Comparison of ENCODE assay signal across 15 cellular contexts in genomic region chr14:100424504-100425453, GRCh38. TPM values are rescaled to one million over a fixed set of nuclear protein-coding genes. Genes with fewer than 3 reads are reported as not detected.
DNase-seq lines count a peak whose midpoint lies in the region; ATAC-seq and TF ChIP-seq lines count a peak whose summit lies in the region.
"Had no signal": no experiment of that assay in that cellular context is flagged by ENCODE, and none has a peak within 500 bp of the region (broad histone marks: within the 10 kb centered on the region; RNA-seq: fewer than 3 reads in every experiment).

No MANE protein-coding gene starts in this region.

- H3K4me1 Mint-ChIP-seq in activated CD4-positive, alpha-beta T cell treated with anti-CD3 and anti-CD28 coated beads, Interleukin-2, amount 10 ng/mL, durations not matched to agents 7 days and 5 days: peaks cover 15% of the 10 kb centered on the region
- H3K4me1 Mint-ChIP-seq in activated T-helper 17 cell treated with anti-CD3 and anti-CD28 coated beads, Interleukin-2, amount 50 U/mL, for 72 hours: peaks cover 14% of the 10 kb centered on the region
- peaks cover 15% of the 10 kb centered on the region for H3K4me1 Mint-ChIP-seq in neural crest cell

- H3K4me3 Mint-ChIP-seq in activated CD4-positive, alpha-beta T cell treated with anti-CD3 and anti-CD28 coated beads, Interleukin-2, amount 10 ng/mL, durations not matched to agents 7 days and 5 days: no peak overlapping the region
- H3K4me3 Mint-ChIP-seq in activated T-helper 17 cell treated with anti-CD3 and anti-CD28 coated beads, Interleukin-2, amount 50 U/mL, for 72 hours: no peak overlapping the region
- no peak overlapping the region for H3K4me3 Mint-ChIP-seq in neural crest cell

- peak overlapping the region; percentile 26 for H3K27ac Mint-ChIP-seq in activated CD4-positive, alpha-beta T cell treated with anti-CD3 and anti-CD28 coated beads, Interleukin-2, amount 10 ng/mL, durations not matched to agents 7 days and 5 days
- H3K27ac Mint-ChIP-seq in activated T-helper 17 cell treated with anti-CD3 and anti-CD28 coated beads, Interleukin-2, amount 50 U/mL, for 72 hours: peak overlapping the region; percentile 79
- peak overlapping the region; percentile 60 for H3K27ac Mint-ChIP-seq in neural crest cell (ENCODE audit: unreplicated experiment)

- CTCF ChIA-PET in activated CD4-positive, alpha-beta T cell treated with anti-CD3 and anti-CD28 coated beads, Interleukin-2, amount 10 ng/mL, durations not matched to agents 7 days and 5 days (lab: Charles Lee): interaction anchor here (0.7 to 2.3 kb wide), 7 partner anchors 11 to 221 kb away, joined by 3 to 7 read pairs (median 4); no protein-coding TSS in a partner anchor

- no peaks in the 10 kb centered on the region for H3K36me3 Mint-ChIP-seq in activated CD4-positive, alpha-beta T cell treated with anti-CD3 and anti-CD28 coated beads, Interleukin-2, amount 10 ng/mL, durations not matched to agents 7 days and 5 days (ENCODE audit: low read depth)
- H3K36me3 Mint-ChIP-seq in activated T-helper 17 cell treated with anti-CD3 and anti-CD28 coated beads, Interleukin-2, amount 50 U/mL, for 72 hours (ENCODE audit: low read depth): no peaks in the 10 kb centered on the region
- H3K36me3 Mint-ChIP-seq in neural crest cell (ENCODE audit: low read depth): no peaks in the 10 kb centered on the region

- no peak for ATAC-seq in activated T-helper 17 cell treated with anti-CD3 and anti-CD28 coated beads, Interleukin-2, amount 50 U/mL, for 72 hours (replicated peaks)
- no peak for ATAC-seq in HG02642 (IDR thresholded peaks at IDR 0.05; ENCODE audit: poor library complexity, unreplicated experiment)
- no peak for ATAC-seq in HG02852 (IDR thresholded peaks at IDR 0.05; ENCODE audit: unreplicated experiment)
- ATAC-seq: gastrocnemius medialis had no signal

- no peaks in the 10 kb centered on the region for H3K27me3 Mint-ChIP-seq in activated CD4-positive, alpha-beta T cell treated with anti-CD3 and anti-CD28 coated beads, Interleukin-2, amount 10 ng/mL, durations not matched to agents 7 days and 5 days
- no peaks in the 10 kb centered on the region for H3K27me3 Mint-ChIP-seq in activated T-helper 17 cell treated with anti-CD3 and anti-CD28 coated beads, Interleukin-2, amount 50 U/mL, for 72 hours
- H3K27me3 Mint-ChIP-seq in neural crest cell (ENCODE audit: low read depth): no peaks in the 10 kb centered on the region

- TF ChIP-seq CTCF in neural crest cell (conservative IDR thresholded peaks at IDR 0.05): no peak

- DNase-seq in activated CD4-positive, alpha-beta T cell treated with anti-CD3 and anti-CD28 coated beads, Interleukin-2, amount 10 ng/mL, durations not matched to agents 7 days and 5 days: no peak
- no peak for DNase-seq in activated CD4-positive, alpha-beta T cell treated with anti-CD3 and anti-CD28 coated beads for 1 hour
- DNase-seq in HT1080 (ENCODE audit: low read depth) (peak; percentile 34), neural crest cell (ENCODE audit: low read depth, low spot score) (no peak), HuH-7 (ENCODE audit: low spot score) (no peak)
- DNase-seq: amygdala; EL; gastrocnemius medialis; left cardiac atrium; NCI-H1105; NCI-H524 treated with DMSO at 0.1 percent for 48 hours; stimulated activated CD4-positive, alpha-beta T cell treated with anti-CD3 and anti-CD28 coated beads, Interleukin-12 subunit alpha, Interleukin-12 subunit beta, amount 100 ng/mL, for 4 hours had no signal

- POLR2A ChIA-PET in activated CD4-positive, alpha-beta T cell treated with anti-CD3 and anti-CD28 coated beads, Interleukin-2, amount 10 ng/mL, durations not matched to agents 7 days and 5 days (lab: Charles Lee): no interaction called here

- H3K9me3 Mint-ChIP-seq in activated CD4-positive, alpha-beta T cell treated with anti-CD3 and anti-CD28 coated beads, Interleukin-2, amount 10 ng/mL, durations not matched to agents 7 days and 5 days: no peaks in the 10 kb centered on the region
- no peaks in the 10 kb centered on the region for H3K9me3 Mint-ChIP-seq in activated T-helper 17 cell treated with anti-CD3 and anti-CD28 coated beads, Interleukin-2, amount 50 U/mL, for 72 hours
- no peaks in the 10 kb centered on the region for H3K9me3 Mint-ChIP-seq in neural crest cell

RNA-seq across cellular contexts. Expression of gene WDR25, which starts 48.5 kb away (rescaled TPM):
- total RNA-seq in activated CD4-positive, alpha-beta T cell treated with anti-CD3 and anti-CD28 coated beads, Interleukin-2, amount 10 ng/mL, durations not matched to agents 7 days and 5 days: 1 to 10 TPM; 6.8 to 7.0 TPM
- 12.1 and 14.0 TPM in 2 replicates for total RNA-seq in HT1080 (2014; rRNA removed; shearing (Covaris generic))
- 10.7 and 11.2 TPM in 2 replicates for polyA plus RNA-seq in HT1080 (2015; cell fraction: cytosol; rRNA removed)
- polyA plus RNA-seq in HT1080 (2015; cell fraction: nucleus; rRNA removed): 12.9 and 16.0 TPM in 2 replicates
- total RNA-seq in activated T-helper 17 cell treated with anti-CD3 and anti-CD28 coated beads, Interleukin-2, amount 50 U/mL, for 72 hours: 1 to 10 TPM; 3.4 to 5.1 TPM
- 7.6 and 9.8 TPM in 2 replicates for total RNA-seq in neural crest cell

Comparison
In these comparisons a context has a peak if more than half of its experiments do, and no peak if none do; other contexts are left out.
1. H3K27ac Mint-ChIP-seq: peak in every context shown above with its lines; median percentile 79 in activated T-helper 17 cell treated with anti-CD3 and anti-CD28 coated beads, Interleukin-2, amount 50 U/mL, for 72 hours; 60 in neural crest cell; 26 in activated CD4-positive, alpha-beta T cell treated with anti-CD3 and anti-CD28 coated beads, Interleukin-2, amount 10 ng/mL, durations not matched to agents 7 days and 5 days.